In genomic region chr2:10354399-10354798, GRCh38 we compare ENCODE assay signal across 19 cellular contexts.
"Had no signal": no experiment of that assay in that cellular context is flagged by ENCODE, and none has a peak within 500 bp of the region (broad histone marks: within the 10 kb centered on the region; RNA-seq: fewer than 3 reads in every experiment).

No MANE protein-coding gene starts in this region.

- H3K4me3 Mint-ChIP-seq: activated CD4-positive, alpha-beta memory T cell treated with anti-CD3 and anti-CD28 coated beads, Interleukin-2, amount 10 ng/mL, durations not matched to agents 7 days and 5 days; activated naive CD4-positive, alpha-beta T cell treated with anti-CD3 and anti-CD28 coated beads, Interleukin-2, amount 10 ng/mL, durations not matched to agents 7 days and 5 days; activated T-cell treated with anti-CD3 and anti-CD28 coated beads, Interleukin-2, amount 50 U/mL, for 24 hours; dendritic cell treated with granulocyte-macrophage colony-stimulating factor and Interleukin-4, amounts not matched to agents 40 ng/mL and 50 ng/mL, for 4 days; nephron had no signal

- H3K27ac Mint-ChIP-seq: activated CD4-positive, alpha-beta memory T cell treated with anti-CD3 and anti-CD28 coated beads, Interleukin-2, amount 10 ng/mL, durations not matched to agents 7 days and 5 days; activated naive CD4-positive, alpha-beta T cell treated with anti-CD3 and anti-CD28 coated beads, Interleukin-2, amount 10 ng/mL, durations not matched to agents 7 days and 5 days; dendritic cell treated with granulocyte-macrophage colony-stimulating factor and Interleukin-4, amounts not matched to agents 40 ng/mL and 50 ng/mL, for 4 days; nephron had no signal

- H3K36me3 ChIP-seq: uterus, WERI-Rb-1 had no signal

- H3K27me3 ChIP-seq: spleen, tibial artery, uterus had no signal

- DNase-seq: activated CD4-positive, alpha-beta memory T cell treated with anti-CD3 and anti-CD28 coated beads, Interleukin-2, amount 10 ng/mL, durations not matched to agents 7 days and 5 days; activated CD4-positive, alpha-beta T cell treated with anti-CD3 and anti-CD28 coated beads for 1 hour; activated naive CD4-positive, alpha-beta T cell treated with anti-CD3 and anti-CD28 coated beads, Interleukin-2, amount 10 ng/mL, durations not matched to agents 7 days and 5 days; activated T-cell treated with anti-CD3 and anti-CD28 coated beads, Interleukin-2, amount 50 U/mL, for 24 hours; effector CD8-positive, alpha-beta T cell; left colon; lower lobe of right lung; nucleus accumbens; retina; spleen; stimulated activated CD4-positive, alpha-beta T cell treated with anti-CD3 and anti-CD28 coated beads, Interleukin-4, amount 100 ng/mL, for 4 hours; stimulated activated naive CD4-positive, alpha-beta T cell; substantia nigra; SW 1271; tibial artery; uterus; WERI-Rb-1 had no signal

- H3K4me3 ChIP-seq: lower lobe of right lung, spleen, tibial artery, uterus had no signal

- H3K27ac ChIP-seq: lower lobe of right lung, spleen, tibial artery, uterus, WERI-Rb-1 had no signal

- H3K27me3 Mint-ChIP-seq: activated CD4-positive, alpha-beta memory T cell treated with anti-CD3 and anti-CD28 coated beads, Interleukin-2, amount 10 ng/mL, durations not matched to agents 7 days and 5 days; activated naive CD4-positive, alpha-beta T cell treated with anti-CD3 and anti-CD28 coated beads, Interleukin-2, amount 10 ng/mL, durations not matched to agents 7 days and 5 days; activated T-cell treated with anti-CD3 and anti-CD28 coated beads, Interleukin-2, amount 50 U/mL, for 24 hours; dendritic cell treated with granulocyte-macrophage colony-stimulating factor and Interleukin-4, amounts not matched to agents 40 ng/mL and 50 ng/mL, for 4 days had no signal

- H3K4me1 ChIP-seq: tibial artery, uterus had no signal

- ATAC-seq: left colon, lower lobe of right lung had no signal

- H3K9me3 Mint-ChIP-seq: activated CD4-positive, alpha-beta memory T cell treated with anti-CD3 and anti-CD28 coated beads, Interleukin-2, amount 10 ng/mL, durations not matched to agents 7 days and 5 days; activated naive CD4-positive, alpha-beta T cell treated with anti-CD3 and anti-CD28 coated beads, Interleukin-2, amount 10 ng/mL, durations not matched to agents 7 days and 5 days; activated T-cell treated with anti-CD3 and anti-CD28 coated beads, Interleukin-2, amount 50 U/mL, for 24 hours; dendritic cell treated with granulocyte-macrophage colony-stimulating factor and Interleukin-4, amounts not matched to agents 40 ng/mL and 50 ng/mL, for 4 days; nephron had no signal

- H3K9me3 ChIP-seq: lower lobe of right lung, spleen, tibial artery, uterus had no signal
